ENCODE assay signal across 8 cellular contexts in genomic region chr3:190225186-190225692, GRCh38.
DNase-seq lines count a peak whose midpoint lies in the region; FAIRE-seq and TF ChIP-seq lines count a peak whose summit lies in the region.

No MANE protein-coding gene starts in this region.

- H2AFZ ChIP-seq in OCI-LY7 (ENCODE audit: low read length), result no peak overlapping the region

- H3K9me3 ChIP-seq in OCI-LY7 (ENCODE audit: low read length), result no peaks in the 10 kb centered on the region
- H3K9me3 ChIP-seq in small intestine (ENCODE audit: control insufficient read depth, low read depth), result no peaks in the 10 kb centered on the region

- DNase-seq in AG08395 (ENCODE audit: low spot score), result peak; percentile 29
- peak; percentile 17 for DNase-seq in OCI-LY7 (ENCODE audit: low spot score)
- DNase-seq in fibroblast of peridontal ligament (ENCODE audit: extremely low read depth), result peak; percentile 68
- DNase-seq in small intestine, result peak; percentile 27
- no peak for DNase-seq in stimulated activated CD4-positive, alpha-beta T cell treated with anti-CD3 and anti-CD28 coated beads, Interleukin-12 subunit alpha, Interleukin-12 subunit beta, amount 100 ng/mL, for 4 hours
- DNase-seq in stimulated activated CD4-positive, alpha-beta T cell treated with anti-CD3 and anti-CD28 coated beads, Interleukin-15, amount 100 ng/mL, for 24 hours, result no peak
- DNase-seq in HuH-7.5 (ENCODE audit: low spot score), result no peak

- H3K4me1 ChIP-seq in OCI-LY7 (ENCODE audit: insufficient read depth, low read length, poor library complexity, severe bottlenecking) (no peaks in the 10 kb centered on the region), small intestine (ENCODE audit: control insufficient read depth in 2 of 2, insufficient read depth in 1 of 2, low read depth in 1 of 2, low read length in 1 of 2) (no peaks in the 10 kb centered on the region)

- H3K4me2 ChIP-seq in OCI-LY7 (ENCODE audit: low read length), result no peak overlapping the region

- H3K27me3 ChIP-seq in small intestine (ENCODE audit: control insufficient read depth in 2 of 2, insufficient read depth in 2 of 2, low read length in 2 of 2), result no peaks in the 10 kb centered on the region

- intact Hi-C loops in OCI-LY7 (cut with micrococcal nuclease; ENCODE audit: unreplicated experiment), result no loop called here

- H3K36me3 ChIP-seq in OCI-LY7 (ENCODE audit: insufficient read depth, low read length) (no peaks in the 10 kb centered on the region), small intestine (ENCODE audit: control insufficient read depth in 2 of 2, insufficient read depth in 2 of 2, low read length in 2 of 2) (no peaks in the 10 kb centered on the region)

- no peaks in the 10 kb centered on the region; the same call in 1 of the 2 replicates for H3K9me2 ChIP-seq in OCI-LY7 (ENCODE audit: insufficient read depth, low read length)

- H3K27ac ChIP-seq in OCI-LY7 (ENCODE audit: low read depth, low read length, poor library complexity, severe bottlenecking) (no peak overlapping the region), small intestine (ENCODE audit: low read depth in 1 of 2, low read length in 1 of 2) (no peak overlapping the region)

- no peaks in the 10 kb centered on the region for H3K79me2 ChIP-seq in OCI-LY7 (ENCODE audit: insufficient read depth, low read depth, low read length)

- H4K20me1 ChIP-seq in OCI-LY7 (ENCODE audit: insufficient read depth, low read length), result no peaks in the 10 kb centered on the region

- BruUV-seq in OCI-LY7 (replicated peaks; lab: Mats Ljungman, UMichigan), result no TSS peak

- TF ChIP-seq CTCF in GM12875 (IDR thresholded peaks at IDR 0.05; ENCODE audit: borderline replicate concordance, insufficient read depth, low read depth, low read length), result peak; percentile 13; the same call in 1 of the 2 replicates
- TF ChIP-seq CTCF in OCI-LY7 (conservative IDR thresholded peaks at IDR 0.05; ENCODE audit: low read length), result peak; percentile 68

- no peak for FAIRE-seq in small intestine (lab: Jason Lieb, UNC)

- POLR2A ChIA-PET in OCI-LY7 (lab: Charles Lee), result interaction anchor here (1.0 to 1.1 kb wide), 2 partner anchors 14 to 131 kb away, joined by 3 read pairs; no protein-coding TSS in a partner anchor

- no peak overlapping the region for H3K4me3 ChIP-seq in GM12875 (ENCODE audit: low read depth, low read length)
- no peak overlapping the region for H3K4me3 ChIP-seq in OCI-LY7 (ENCODE audit: low read depth, low read length, poor library complexity, severe bottlenecking)
- no peak overlapping the region for H3K4me3 ChIP-seq in small intestine (ENCODE audit: low read depth in 1 of 2, low read length in 2 of 2)

- WGBS in small intestine, 3 donors, result 3 to 13% (median 9%) methylated on average over 2 of the region's 2 CpGs

- CTCF ChIA-PET in OCI-LY7 (lab: Charles Lee; ENCODE audit: unreplicated experiment), result no interaction called here

Comparison
In these comparisons a context has a peak if more than half of its experiments do, and no peak if none do; other contexts are left out.
1. DNase-seq: peak in AG08395 (single experiment), OCI-LY7 (single experiment), fibroblast of peridontal ligament (single experiment) and small intestine (single experiment); none in stimulated activated CD4-positive, alpha-beta T cell treated with anti-CD3 and anti-CD28 coated beads, Interleukin-12 subunit alpha, Interleukin-12 subunit beta, amount 100 ng/mL, for 4 hours (single experiment), stimulated activated CD4-positive, alpha-beta T cell treated with anti-CD3 and anti-CD28 coated beads, Interleukin-15, amount 100 ng/mL, for 24 hours (single experiment) and HuH-7.5 (single experiment).